ENCODE assay signal across 31 cellular contexts in the genomic region with DNA sequence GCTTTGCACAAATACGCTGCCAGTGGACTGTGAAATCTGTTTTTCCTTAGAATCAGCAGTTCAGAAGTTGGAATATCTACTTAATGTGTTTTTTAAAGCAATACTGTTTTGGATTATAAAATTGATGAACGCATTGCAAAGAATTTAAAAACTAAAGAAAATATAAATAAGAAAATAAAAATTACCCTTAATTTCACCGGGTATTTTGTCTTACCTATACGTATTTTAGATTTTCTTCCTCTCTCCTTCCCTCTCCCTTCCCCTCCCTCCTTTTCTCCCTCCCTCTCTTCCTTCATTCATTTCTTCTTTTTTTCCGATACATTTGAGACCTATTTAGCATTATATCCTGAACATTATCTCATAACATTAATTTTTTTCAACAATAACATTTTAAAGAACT.
"Had no signal": no experiment of that assay in that cellular context is flagged by ENCODE, and none has a peak within 500 bp of the region (broad histone marks: within the 10 kb centered on the region; RNA-seq: fewer than 3 reads in every experiment).

No MANE protein-coding gene starts in this region.

- H3K9ac ChIP-seq: neural progenitor cell had no signal

- H3K27ac Mint-ChIP-seq: naive B cell; naive thymus-derived CD8-positive, alpha-beta T cell; natural killer cell treated with Interleukin-12 subunit alpha and Interleukin-12 subunit beta and Interleukin-15 and Interleukin-18, amount 100 ng/mL, for 72 hours; nephron progenitor cell; neural progenitor cell; progenitor cell of endocrine pancreas; stimulated activated memory B cell treated with anti-CD40 and anti-IgM and Interleukin-4, amounts not matched to agents 10 μg/mL and 1 μg/mL and 100 μg/mL, for 72 hours; stimulated activated naive CD8-positive, alpha-beta T cell treated with anti-CD3 and anti-CD28 coated beads, Interleukin-15, amount 100 ng/mL, for 72 hours; type B pancreatic cell had no signal

- H3K4me2 ChIP-seq: neural progenitor cell, smooth muscle cell had no signal

- H3K27me3 ChIP-seq: neural progenitor cell, neutrophil, pancreas, suprapubic skin, testis, tibial artery, transverse colon, upper lobe of right lung, uterus had no signal

- H3K36me3 ChIP-seq: neural progenitor cell, neutrophil, pancreas, spleen, suprapubic skin, tibial artery, transverse colon, upper lobe of right lung, uterus had no signal

- H3K27me3 Mint-ChIP-seq: stimulated activated naive CD8-positive, alpha-beta T cell treated with anti-CD3 and anti-CD28 coated beads, Interleukin-15, amount 100 ng/mL, for 72 hours had no signal

- H3K27ac ChIP-seq: neural progenitor cell, neutrophil, pancreas, psoas muscle, skin epidermis, spleen, suprapubic skin, testis, tibial artery, transverse colon, upper lobe of right lung, uterus had no signal

- FAIRE-seq: pancreas had no signal

- H3K4me3 Mint-ChIP-seq: naive B cell; naive thymus-derived CD8-positive, alpha-beta T cell; natural killer cell treated with Interleukin-12 subunit alpha and Interleukin-12 subunit beta and Interleukin-15 and Interleukin-18, amount 100 ng/mL, for 72 hours; nephron progenitor cell; neural progenitor cell; stimulated activated memory B cell treated with anti-CD40 and anti-IgM and Interleukin-4, amounts not matched to agents 10 μg/mL and 1 μg/mL and 100 μg/mL, for 72 hours; stimulated activated naive CD8-positive, alpha-beta T cell treated with anti-CD3 and anti-CD28 coated beads, Interleukin-15, amount 100 ng/mL, for 72 hours; type B pancreatic cell had no signal

- H3K4me3 ChIP-seq: neural progenitor cell, pancreas, psoas muscle, skin epidermis, smooth muscle cell, spleen, suprapubic skin, testis, tibial artery, transverse colon, upper lobe of right lung, uterus had no signal

- H3K36me3 Mint-ChIP-seq: naive B cell; naive thymus-derived CD8-positive, alpha-beta T cell; natural killer cell treated with Interleukin-12 subunit alpha and Interleukin-12 subunit beta and Interleukin-15 and Interleukin-18, amount 100 ng/mL, for 72 hours; neural progenitor cell; stimulated activated memory B cell treated with anti-CD40 and anti-IgM and Interleukin-4, amounts not matched to agents 10 μg/mL and 1 μg/mL and 100 μg/mL, for 72 hours; type B pancreatic cell had no signal

- DNase-seq: naive B cell; naive thymus-derived CD8-positive, alpha-beta T cell; nephron progenitor cell; nucleus accumbens; pancreas; psoas muscle; right cardiac atrium; spleen; stimulated activated CD4-positive, alpha-beta T cell treated with anti-CD3 and anti-CD28 coated beads, Interleukin-12 subunit alpha, Interleukin-12 subunit beta, amount 100 ng/mL, for 4 hours; stimulated activated CD4-positive, alpha-beta T cell treated with anti-CD3 and anti-CD28 coated beads, Interleukin-1b, Interleukin-23, amount 100 ng/mL, for 48 hours; stimulated activated CD4-positive, alpha-beta T cell treated with anti-CD3 and anti-CD28 coated beads, Interleukin-4, amount 100 ng/mL, for 1 hour; stimulated activated CD4-positive, alpha-beta T cell treated with anti-CD3 and anti-CD28 coated beads, Interleukin-4, amount 100 ng/mL, for 4 hours; stimulated activated CD8-positive, alpha-beta memory T cell treated with anti-CD3 and anti-CD28 coated beads, Interleukin-4, amount 100 ng/mL, for 48 hours; stimulated activated naive CD4-positive, alpha-beta T cell; stimulated activated naive CD8-positive, alpha-beta T cell treated with anti-CD3 and anti-CD28 coated beads, Interleukin-15, amount 100 ng/mL, for 72 hours; stimulated activated naive CD8-positive, alpha-beta T cell treated with anti-CD3 and anti-CD28 coated beads, Interleukin-15, Interleukin-2, amounts not matched to agents 100 U/mL and 50 U/mL, for 24 hours; substantia nigra; testis; tibial artery; transverse colon; upper lobe of right lung; uterus had no signal

- H3K9me3 ChIP-seq: neutrophil, pancreas, psoas muscle, spleen, suprapubic skin, testis, tibial artery, transverse colon, upper lobe of right lung, uterus had no signal

- ATAC-seq: naive thymus-derived CD8-positive, alpha-beta T cell; natural killer cell treated with Interleukin-12 subunit alpha and Interleukin-12 subunit beta and Interleukin-15 and Interleukin-18, amount 100 ng/mL, for 72 hours; pancreas; psoas muscle; stimulated activated memory B cell treated with anti-CD40 and anti-IgM and Interleukin-4, amounts not matched to agents 10 μg/mL and 1 μg/mL and 100 μg/mL, for 72 hours; stimulated activated naive CD8-positive, alpha-beta T cell treated with anti-CD3 and anti-CD28 coated beads, Interleukin-15, amount 100 ng/mL, for 72 hours; stimulated activated naive CD8-positive, alpha-beta T cell treated with anti-CD3 and anti-CD28 coated beads, Interleukin-15, Interleukin-2, amounts not matched to agents 100 U/mL and 50 U/mL, for 24 hours; upper lobe of right lung had no signal

- H3K4me1 ChIP-seq: pancreas, psoas muscle, spleen, suprapubic skin, transverse colon, upper lobe of right lung, uterus had no signal

- H3K9me3 Mint-ChIP-seq: naive thymus-derived CD8-positive, alpha-beta T cell; natural killer cell treated with Interleukin-12 subunit alpha and Interleukin-12 subunit beta and Interleukin-15 and Interleukin-18, amount 100 ng/mL, for 72 hours; nephron progenitor cell; neural progenitor cell; stimulated activated memory B cell treated with anti-CD40 and anti-IgM and Interleukin-4, amounts not matched to agents 10 μg/mL and 1 μg/mL and 100 μg/mL, for 72 hours; stimulated activated naive CD8-positive, alpha-beta T cell treated with anti-CD3 and anti-CD28 coated beads, Interleukin-15, amount 100 ng/mL, for 72 hours had no signal
